ENCODE assay signal across 6 cellular contexts in genomic region chr6:133790756-133791155, GRCh38.
DNase-seq lines count a peak whose midpoint lies in the region; ATAC-seq, FAIRE-seq and TF ChIP-seq lines count a peak whose summit lies in the region.
"Not testable (repeated sequence)": the region's sequence is repeated elsewhere in the genome, so short reads cannot be mapped to it uniquely, and the experiment has no call there.

No MANE protein-coding gene starts in this region.

- H2AK5ac ChIP-seq in IMR-90 (ENCODE audit: low read depth, low read length), result not testable (repeated sequence)

- not testable (repeated sequence) for TF ChIP-seq RAD21 in IMR-90 (IDR thresholded peaks at IDR 0.05; ENCODE audit: low read length); K562 (CRISPR knock-in tag; conservative IDR thresholded peaks at IDR 0.05 in 1 of 2, IDR thresholded peaks at IDR 0.05 in 1 of 2); HepG2 (CRISPR knock-in tag; IDR thresholded peaks at IDR 0.05)

- DNase-seq in EH (ENCODE audit: low read depth) (peak; percentile 23), dedifferentiated amniotic fluid mesenchymal stem cell (ENCODE audit: extremely low spot score) (peak; percentile 59)
- DNase-seq in IMR-90; K562 (ENCODE audit: extremely low read depth in 1 of 4, low spot score in 3 of 4); HepG2 (ENCODE audit: low spot score); osteoblast (ENCODE audit: insufficient read length, low spot score, missing footprints): not testable (repeated sequence)

- H2BK20ac ChIP-seq in IMR-90 (ENCODE audit: low read depth, low read length), result not testable (repeated sequence)

- not testable (repeated sequence) for H3K4me1 ChIP-seq in IMR-90 (ENCODE audit: control insufficient read depth, insufficient read depth, low read length); K562 (replicated peaks in 1 of 2; ENCODE audit: control insufficient read depth in 2 of 2, insufficient read depth in 2 of 2, low read length in 2 of 2); HepG2 (ENCODE audit: insufficient read depth, low read length); osteoblast (ENCODE audit: insufficient read depth, low read length)

- not testable (repeated sequence) for H4K5ac ChIP-seq in IMR-90 (ENCODE audit: low read depth, low read length)

- not testable (repeated sequence) for H2BK5ac ChIP-seq in IMR-90 (ENCODE audit: low read depth, low read length, poor library complexity, severe bottlenecking)

- H3K4me2 ChIP-seq in IMR-90 (ENCODE audit: low read depth, low read length); K562 (ENCODE audit: insufficient read depth, low read length); HepG2 (ENCODE audit: low read depth, low read length); osteoblast (ENCODE audit: insufficient read depth, low read length): not testable (repeated sequence)

- H3K18ac ChIP-seq in IMR-90 (ENCODE audit: low read depth, low read length), result peak overlapping the region; percentile 75; the same call in 1 of the 2 replicates

- not testable (repeated sequence) for H3K4me3 ChIP-seq in IMR-90 (ENCODE audit: insufficient read depth, low read depth, low read length); K562; HepG2 (replicated peaks in 1 of 3; ENCODE audit: insufficient read depth in 1 of 3, low read depth in 2 of 3, low read length in 3 of 3); osteoblast (ENCODE audit: insufficient read depth, low read length)

- not testable (repeated sequence) for H3K27ac ChIP-seq in IMR-90 (ENCODE audit: insufficient read depth, low read length); K562 (ENCODE audit: extremely low read depth, low read depth, low read length); HepG2 (ENCODE audit: extremely low read length, insufficient read depth, low read length); osteoblast (ENCODE audit: low read depth, low read length)

- H3K79me2 ChIP-seq in K562 (ENCODE audit: control insufficient read depth, insufficient read depth, low read length); HepG2 (ENCODE audit: insufficient read depth, low read length); osteoblast (ENCODE audit: insufficient read depth, low read length): not testable (repeated sequence)

- H2AFZ ChIP-seq in IMR-90 (replicated peaks; ENCODE audit: low read length, poor library complexity); K562 (ENCODE audit: low read depth, low read length); HepG2 (ENCODE audit: low read length): not testable (repeated sequence)
- peak overlapping the region; percentile 26 for H2AFZ ChIP-seq in osteoblast (ENCODE audit: low read length)

- H4K8ac ChIP-seq in IMR-90 (ENCODE audit: low read depth in 2 of 2, low read length in 2 of 2), result not testable (repeated sequence)

- not testable (repeated sequence) for H4K20me1 ChIP-seq in IMR-90 (ENCODE audit: insufficient read depth, low read length); K562 (replicated peaks; ENCODE audit: control insufficient read depth, insufficient read depth, low read length); HepG2 (ENCODE audit: insufficient read depth, low read length); osteoblast (ENCODE audit: insufficient read depth, low read length)

- not testable (repeated sequence) for H3K4ac ChIP-seq in IMR-90 (ENCODE audit: low read depth, low read length)

- dilution Hi-C loops in IMR-90 (cut with HindIII; ENCODE audit: low sequenced_read_pairs, unreplicated experiment), result not testable (repeated sequence)

- not testable (repeated sequence) for ATAC-seq in IMR-90 (ENCODE audit: low read depth); K562; HepG2

- not testable (repeated sequence) for H2BK120ac ChIP-seq in IMR-90 (ENCODE audit: low read depth, low read length)

- not testable (repeated sequence) for TF ChIP-seq CTCF in IMR-90 (conservative IDR thresholded peaks at IDR 0.05; ENCODE audit: low read depth, low read length); K562 (IDR thresholded peaks at IDR 0.05 in 2 of 3, conservative IDR thresholded peaks at IDR 0.05 in 1 of 3; ENCODE audit: insufficient read depth in 2 of 3, low read depth in 1 of 3, low read length in 3 of 3); HepG2 (CRISPR knock-in tag; IDR thresholded peaks at IDR 0.05); osteoblast (IDR thresholded peaks at IDR 0.05; ENCODE audit: extremely low read depth, low read depth, low read length)

- H3K27me3 ChIP-seq in IMR-90 (ENCODE audit: control insufficient read depth, insufficient read depth, low read length); K562 (ENCODE audit: control insufficient read depth in 2 of 2, insufficient read depth in 2 of 2, low read length in 2 of 2); HepG2 (ENCODE audit: control insufficient read depth in 1 of 2, insufficient read depth in 2 of 2, low read length in 2 of 2); osteoblast (ENCODE audit: insufficient read depth, low read length): not testable (repeated sequence)

- H3K23ac ChIP-seq in IMR-90 (ENCODE audit: low read depth, low read length), result not testable (repeated sequence)

- not testable (repeated sequence) for H3K79me1 ChIP-seq in IMR-90 (ENCODE audit: low read depth in 1 of 2, low read length in 2 of 2)

- in situ Hi-C loops in IMR-90 (cut with MboI; ENCODE audit: low sequenced_read_pairs); K562 (cut with MboI); HepG2 (cut with HindIII; ENCODE audit: extremely low pct_ligation_motif_present, low pct_unique_long_range_greater_than_20kb): not testable (repeated sequence)

- H3K36me3 ChIP-seq in IMR-90 (ENCODE audit: control insufficient read depth, insufficient read depth, low read length); K562 (ENCODE audit: control insufficient read depth, insufficient read depth, low read length); HepG2 (replicated peaks in 1 of 2; ENCODE audit: control insufficient read depth in 1 of 2, insufficient read depth in 2 of 2, low read length in 2 of 2); osteoblast (ENCODE audit: insufficient read depth, low read length): not testable (repeated sequence)

- intact Hi-C loops in IMR-90 (cut with micrococcal nuclease); K562 (cut with micrococcal nuclease); HepG2 (cut with micrococcal nuclease; ENCODE audit: unreplicated experiment): not testable (repeated sequence)

- not testable (repeated sequence) for FAIRE-seq in K562 (lab: Jason Lieb, UNC); HepG2 (lab: Jason Lieb, UNC)

- H3K56ac ChIP-seq in IMR-90 (ENCODE audit: extremely low read depth, insufficient read depth, low read length), result not testable (repeated sequence)

- not testable (repeated sequence) for H3K14ac ChIP-seq in IMR-90 (replicated peaks; ENCODE audit: low read depth, low read length)

- not testable (repeated sequence) for TF ChIP-seq EP300 in K562 (IDR thresholded peaks at IDR 0.05; ENCODE audit: low read length); HepG2 (IDR thresholded peaks at IDR 0.05; ENCODE audit: low read depth in 2 of 2, low read length in 2 of 2); HepG2 (CRISPR knock-in tag; IDR thresholded peaks at IDR 0.05; ENCODE audit: borderline replicate concordance)

- POLR2A ChIA-PET in IMR-90 (lab: Charles Lee; ENCODE audit: unreplicated experiment); K562 (lab: Yijun Ruan, JAX); HepG2 (lab: Yijun Ruan, JAX): not testable (repeated sequence)

- TF ChIP-seq POLR2A in IMR-90 (IDR thresholded peaks at IDR 0.05; ENCODE audit: low read depth, low read length); K562 (conservative IDR thresholded peaks at IDR 0.05); HepG2 (IDR thresholded peaks at IDR 0.05; ENCODE audit: insufficient read depth in 1 of 2, low read depth in 2 of 2, low read length in 2 of 2): not testable (repeated sequence)

- H3K9ac ChIP-seq in IMR-90 (ENCODE audit: low read depth, low read length); K562 (ENCODE audit: insufficient read depth in 1 of 2, low read depth in 2 of 2, low read length in 2 of 2); HepG2 (ENCODE audit: insufficient read depth, low read depth, low read length): not testable (repeated sequence)

- H3K9me3 ChIP-seq in IMR-90 (ENCODE audit: control insufficient read depth, insufficient read depth, low read length); K562 (replicated peaks; ENCODE audit: control insufficient read depth, insufficient read depth, low read depth, low read length); HepG2 (ENCODE audit: low read length); osteoblast (ENCODE audit: low read depth, low read length): not testable (repeated sequence)

- not testable (repeated sequence) for BruUV-seq in IMR-90 (replicated peaks; lab: Mats Ljungman, UMichigan); K562 (replicated peaks; lab: Mats Ljungman, UMichigan); HepG2 (replicated peaks; lab: Mats Ljungman, UMichigan)

- H2BK15ac ChIP-seq in IMR-90 (ENCODE audit: low read depth, low read length), result not testable (repeated sequence)

- CTCF ChIA-PET in IMR-90 (lab: Yijun Ruan, JAX); K562 (lab: Yijun Ruan, JAX; ENCODE audit: low intra/inter-chr PET ratio); HepG2 (lab: Yijun Ruan, JAX; ENCODE audit: low intra/inter-chr PET ratio, low total read pairs): not testable (repeated sequence)

- not testable (repeated sequence) for H4K91ac ChIP-seq in IMR-90 (ENCODE audit: insufficient read depth, low read depth, low read length)

- not testable (repeated sequence) for H2AK9ac ChIP-seq in IMR-90 (replicated peaks; ENCODE audit: low read depth, low read length, poor library complexity)

- H3K9me1 ChIP-seq in IMR-90 (ENCODE audit: insufficient read depth, low read length); K562 (ENCODE audit: control insufficient read depth, insufficient read depth, low read length): not testable (repeated sequence)
